11 cellular contexts compared by ENCODE assay signal in genomic region chr11:18046116-18046777, GRCh38. TPM values are rescaled to one million over a fixed set of nuclear protein-coding genes. Genes with fewer than 3 reads are reported as not detected.
DNase-seq lines count a peak whose midpoint lies in the region; ATAC-seq and TF ChIP-seq lines count a peak whose summit lies in the region.
"Had no signal": no experiment of that assay in that cellular context is flagged by ENCODE, and none has a peak within 500 bp of the region (broad histone marks: within the 10 kb centered on the region; RNA-seq: fewer than 3 reads in every experiment).

Gene TPH1, minus strand, starts transcription at chr11:18046269. Its CDS starts 5,507 bp downstream, at chr11:18040762.

- no CpG with 5 or more reads among the region's 36 CpGs for WGBS in neuronal stem cell (ENCODE audit: extremely low coverage in 2 of 2, insufficient read length in 2 of 2, insufficient replicate concordance in 1 of 2), 2 donors

- ATAC-seq in HG02588 (IDR thresholded peaks at IDR 0.05; ENCODE audit: unreplicated experiment) (no peak), HG02973 (IDR thresholded peaks at IDR 0.05; ENCODE audit: unreplicated experiment) (no peak)
- no peak for ATAC-seq in stimulated activated memory B cell treated with anti-CD40 and anti-IgM and Interleukin-4, amounts not matched to agents 10 μg/mL and 1 μg/mL and 100 μg/mL, for 72 hours

- H3K27ac Mint-ChIP-seq in stimulated activated memory B cell treated with anti-CD40 and anti-IgM and Interleukin-4, amounts not matched to agents 10 μg/mL and 1 μg/mL and 100 μg/mL, for 72 hours: no peak within 1 kb of the TSS
- H3K27ac Mint-ChIP-seq: activated naive CD8-positive, alpha-beta T cell treated with anti-CD3 and anti-CD28 coated beads, Interleukin-2, amount 10 ng/mL, durations not matched to agents 7 days and 5 days; stimulated activated naive CD8-positive, alpha-beta T cell treated with anti-CD3 and anti-CD28 coated beads, Interleukin-15, Interleukin-2, amounts not matched to agents 100 ng/mL and 50 ng/mL, for 24 hours had no signal

- peak within 1 kb of the TSS; percentile 12 for H2AFZ ChIP-seq in neuronal stem cell (ENCODE audit: low read length)

- no peaks in the 10 kb centered on the region for H3K9me3 ChIP-seq in neuronal stem cell (replicated peaks in 1 of 2; ENCODE audit: control insufficient read depth in 2 of 2, insufficient read depth in 1 of 2, low read depth in 1 of 2, low read length in 2 of 2)

- no peak for TF ChIP-seq CTCF in fibroblast of the aortic adventitia (IDR thresholded peaks at IDR 0.05; ENCODE audit: insufficient read depth, low read length)

- no peak within 1 kb of the TSS for H2BK120ac ChIP-seq in neuronal stem cell (ENCODE audit: low read depth, low read length)

- H4K8ac ChIP-seq in neuronal stem cell (ENCODE audit: low read depth, low read length): no peak within 1 kb of the TSS

- H2AK5ac ChIP-seq in neuronal stem cell (ENCODE audit: low read depth, low read length): no peak within 1 kb of the TSS

- DNase-seq in DMS53 (lab: John Stamatoyannopoulos, UW): peak; percentile 87
- DNase-seq in NCI-H69 (lab: John Stamatoyannopoulos, UW): peak; percentile 95
- peak; percentile 41 for DNase-seq in fibroblast of the aortic adventitia (ENCODE audit: low read depth)
- peak; percentile 26 for DNase-seq in neuronal stem cell (ENCODE audit: low spot score)
- no peak for DNase-seq in NCI-H2107 (lab: John Stamatoyannopoulos, UW)
- DNase-seq: activated naive CD8-positive, alpha-beta T cell treated with anti-CD3 and anti-CD28 coated beads, Interleukin-2, amount 10 ng/mL, durations not matched to agents 7 days and 5 days had no signal

- peaks cover 9% of the 10 kb centered on the region for H3K9me3 Mint-ChIP-seq in stimulated activated memory B cell treated with anti-CD40 and anti-IgM and Interleukin-4, amounts not matched to agents 10 μg/mL and 1 μg/mL and 100 μg/mL, for 72 hours

- no peak within 1 kb of the TSS for H4K91ac ChIP-seq in neuronal stem cell (ENCODE audit: low read depth, low read length, poor library complexity)

- peaks cover 0 to 2% of the 10 kb centered on the region in 2 donors for H3K4me1 ChIP-seq in neuronal stem cell (ENCODE audit: control insufficient read depth in 2 of 2, insufficient read depth in 1 of 2, low read depth in 1 of 2, low read length in 2 of 2)

- no peak within 1 kb of the TSS for H2BK12ac ChIP-seq in neuronal stem cell (ENCODE audit: low read length)

- H3K36me3 ChIP-seq in neuronal stem cell (replicated peaks in 1 of 2; ENCODE audit: control insufficient read depth in 2 of 2, insufficient read depth in 2 of 2, low read length in 2 of 2): no peaks in the 10 kb centered on the region

- H3K18ac ChIP-seq in neuronal stem cell (ENCODE audit: low read length): no peak within 1 kb of the TSS

- no peak within 1 kb of the TSS for H3K4me3 ChIP-seq in fibroblast of the aortic adventitia (ENCODE audit: low read depth, low read length)
- peak within 1 kb of the TSS in 1 of 2 donors; percentile 69 for H3K4me3 ChIP-seq in neuronal stem cell (ENCODE audit: low read length in 2 of 2)
- H3K4me3 ChIP-seq: SK-N-MC had no signal

- H2BK15ac ChIP-seq in neuronal stem cell (ENCODE audit: low read length): no peak within 1 kb of the TSS

- peaks cover 36% of the 10 kb centered on the region for H3K27me3 Mint-ChIP-seq in stimulated activated memory B cell treated with anti-CD40 and anti-IgM and Interleukin-4, amounts not matched to agents 10 μg/mL and 1 μg/mL and 100 μg/mL, for 72 hours

- no peak within 1 kb of the TSS for H3K23ac ChIP-seq in neuronal stem cell (ENCODE audit: low read depth, low read length, poor library complexity)

- no peak within 1 kb of the TSS for H2BK5ac ChIP-seq in neuronal stem cell (ENCODE audit: low read length)

- peaks cover 27% of the 10 kb centered on the region for H3K36me3 Mint-ChIP-seq in stimulated activated memory B cell treated with anti-CD40 and anti-IgM and Interleukin-4, amounts not matched to agents 10 μg/mL and 1 μg/mL and 100 μg/mL, for 72 hours
- H3K36me3 Mint-ChIP-seq: activated naive CD8-positive, alpha-beta T cell treated with anti-CD3 and anti-CD28 coated beads, Interleukin-2, amount 10 ng/mL, durations not matched to agents 7 days and 5 days had no signal

- H3K4me2 ChIP-seq in neuronal stem cell (ENCODE audit: insufficient read depth, low read length, poor library complexity, severe bottlenecking): peak within 1 kb of the TSS; percentile 50

- no peak within 1 kb of the TSS for H3K14ac ChIP-seq in neuronal stem cell (ENCODE audit: low read length)

- H3K79me1 ChIP-seq in neuronal stem cell (ENCODE audit: low read depth, low read length): no peaks in the 10 kb centered on the region

- H3K4me3 Mint-ChIP-seq in stimulated activated memory B cell treated with anti-CD40 and anti-IgM and Interleukin-4, amounts not matched to agents 10 μg/mL and 1 μg/mL and 100 μg/mL, for 72 hours: no peak within 1 kb of the TSS
- H3K4me3 Mint-ChIP-seq: activated naive CD8-positive, alpha-beta T cell treated with anti-CD3 and anti-CD28 coated beads, Interleukin-2, amount 10 ng/mL, durations not matched to agents 7 days and 5 days; stimulated activated naive CD8-positive, alpha-beta T cell treated with anti-CD3 and anti-CD28 coated beads, Interleukin-15, Interleukin-2, amounts not matched to agents 100 ng/mL and 50 ng/mL, for 24 hours had no signal

- H3K9ac ChIP-seq in neuronal stem cell (ENCODE audit: low read depth, low read length, poor library complexity): peak within 1 kb of the TSS; percentile 72

- H3K4ac ChIP-seq in neuronal stem cell (ENCODE audit: low read length): no peak within 1 kb of the TSS

- H3K27me3 ChIP-seq in neuronal stem cell (ENCODE audit: control insufficient read depth in 3 of 3, insufficient read depth in 3 of 3, low read depth in 1 of 3, low read length in 3 of 3): peaks cover 0 to 15% (median 2%) of the 10 kb centered on the region in 3 experiments

- no peaks in the 10 kb centered on the region for H3K4me1 Mint-ChIP-seq in stimulated activated memory B cell treated with anti-CD40 and anti-IgM and Interleukin-4, amounts not matched to agents 10 μg/mL and 1 μg/mL and 100 μg/mL, for 72 hours

- no peak within 1 kb of the TSS for H3K27ac ChIP-seq in neuronal stem cell (replicated peaks; ENCODE audit: low read length)
- H3K27ac ChIP-seq: SK-N-MC had no signal

RNA-seq across cellular contexts. Expression of gene TPH1, which starts in this region (rescaled TPM):
- total RNA-seq in fibroblast of the aortic adventitia (ENCODE audit: low replicate concordance): 0.18 and 1.2 TPM in 2 replicates
- polyA plus RNA-seq in neuronal stem cell (2013, experiment 1 of 2): 0.15 TPM
- 0.14 TPM for polyA plus RNA-seq in neuronal stem cell (2013, experiment 2 of 2)
